Comparison of ENCODE assay signal across 8 cellular contexts in the genomic region with DNA sequence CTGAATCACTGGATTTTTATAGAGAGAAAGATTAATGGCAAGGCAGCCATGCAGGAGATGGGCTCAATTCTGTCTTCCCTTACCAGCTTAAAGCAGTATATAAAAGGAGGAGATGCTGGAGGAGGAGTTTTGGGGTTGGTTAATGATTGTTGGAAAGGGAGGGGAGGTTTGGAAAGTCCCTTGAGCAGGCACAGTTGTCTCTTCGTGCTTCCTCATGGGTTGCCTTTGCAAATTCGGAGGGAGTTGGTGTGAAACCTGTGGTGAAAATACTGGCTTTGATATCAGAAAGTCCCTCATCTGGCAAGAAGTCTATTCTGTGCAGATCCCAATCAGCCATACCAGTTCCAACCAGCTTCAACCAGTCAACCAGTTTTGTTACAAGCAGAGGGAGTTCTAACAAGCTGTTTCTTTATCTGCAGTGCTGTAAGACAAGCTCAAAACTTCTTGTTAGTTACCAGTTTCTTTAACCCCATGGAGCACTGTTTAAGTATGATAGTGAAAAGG.
DNase-seq lines count a peak whose midpoint lies in the region; ATAC-seq and TF ChIP-seq lines count a peak whose summit lies in the region.

No MANE protein-coding gene starts in this region.

- TF ChIP-seq POLR2A in heart left ventricle (IDR thresholded peaks at IDR 0.05): no peak

- H3K36me3 ChIP-seq in OCI-LY3 (replicated peaks; ENCODE audit: low read depth, low read length): peaks cover 29% of the 10 kb centered on the region
- peaks cover 0 to 32% (median 21%) of the 10 kb centered on the region in 9 donors for H3K36me3 ChIP-seq in heart left ventricle
- H3K36me3 ChIP-seq in Karpas-422 (ENCODE audit: insufficient read depth, low read length): peaks cover 15% of the 10 kb centered on the region; the same call in 1 of the 2 replicates

- H2AFZ ChIP-seq in OCI-LY3 (ENCODE audit: low read depth, low read length): no peak overlapping the region
- H2AFZ ChIP-seq in Karpas-422 (ENCODE audit: low read length): no peak overlapping the region

- peaks cover 29 to 51% (median 33%) of the 10 kb centered on the region in 3 donors for H3K36me3 Mint-ChIP-seq in immature natural killer cell

- peaks cover 1 to 2% (median 1%) of the 10 kb centered on the region in 3 donors for H3K27me3 Mint-ChIP-seq in immature natural killer cell (ENCODE audit: low read depth in 3 of 3)

- peaks cover 8% of the 10 kb centered on the region; the same call in 1 of the 2 replicates for H3K79me2 ChIP-seq in OCI-LY3 (ENCODE audit: low read length)
- peaks cover 45% of the 10 kb centered on the region for H3K79me2 ChIP-seq in Karpas-422 (ENCODE audit: low read length)

- H3K4me2 ChIP-seq in OCI-LY3 (ENCODE audit: low read length) (peak overlapping the region; percentile 60), Karpas-422 (ENCODE audit: low read depth, low read length, poor library complexity, severe bottlenecking) (no peak overlapping the region)

- peak overlapping the region; percentile 59 for H3K4me3 ChIP-seq in OCI-LY3 (ENCODE audit: low read length)
- H3K4me3 ChIP-seq in heart left ventricle: no peak overlapping the region
- H3K4me3 ChIP-seq in Karpas-422 (ENCODE audit: low read length): no peak overlapping the region

- peak overlapping the region; percentile 0 to 86 (median 51) for H3K27ac Mint-ChIP-seq in immature natural killer cell

- H3K27ac ChIP-seq in OCI-LY3 (ENCODE audit: low read length): peak overlapping the region; percentile 82
- no peak overlapping the region for H3K27ac ChIP-seq in heart left ventricle
- no peak overlapping the region for H3K27ac ChIP-seq in Karpas-422 (ENCODE audit: low read length)

- no peaks in the 10 kb centered on the region for H3K9me2 ChIP-seq in Karpas-422 (replicated peaks; ENCODE audit: insufficient read depth, low read length)

- peaks cover 3 to 12% (median 6%) of the 10 kb centered on the region in 6 donors for H3K9me3 Mint-ChIP-seq in immature natural killer cell

- H3K27me3 ChIP-seq in OCI-LY3 (ENCODE audit: low read depth, low read length): no peaks in the 10 kb centered on the region
- no peaks in the 10 kb centered on the region for H3K27me3 ChIP-seq in heart left ventricle
- no peaks in the 10 kb centered on the region for H3K27me3 ChIP-seq in Karpas-422 (ENCODE audit: low read length)

- peaks cover 48% of the 10 kb centered on the region for H3K4me1 ChIP-seq in OCI-LY3 (ENCODE audit: low read length)
- peaks cover 0 to 10% (median 0%) of the 10 kb centered on the region in 12 donors for H3K4me1 ChIP-seq in heart left ventricle
- H3K4me1 ChIP-seq in Karpas-422 (ENCODE audit: low read length): peaks cover 21% of the 10 kb centered on the region

- H3K4me3 Mint-ChIP-seq in immature natural killer cell: peak overlapping the region in 4 of 5 donors; percentile 8 to 56 (median 40)

- H3K9ac ChIP-seq in OCI-LY3 (ENCODE audit: low read length): peak overlapping the region; percentile 52
- H3K9ac ChIP-seq in Karpas-422 (ENCODE audit: low read length): no peak overlapping the region

- ATAC-seq in GM18498 (IDR thresholded peaks at IDR 0.05; ENCODE audit: unreplicated experiment) (peak; percentile 67), GM21723 (IDR thresholded peaks at IDR 0.05; ENCODE audit: unreplicated experiment) (peak; percentile 61), heart left ventricle (no peak)

- TF ChIP-seq CTCF in OCI-LY3 (IDR thresholded peaks at IDR 0.05; ENCODE audit: low read depth, low read length) (no peak), heart left ventricle (IDR thresholded peaks at IDR 0.05) (no peak)

- 69 to 74% (median 72%) methylated on average over 2 of the region's 2 CpGs for WGBS in heart left ventricle, 4 donors

- peak; percentile 51 to 66 (median 64) for DNase-seq in immature natural killer cell
- no peak for DNase-seq in heart left ventricle
- DNase-seq in NCI-H524 (lab: John Stamatoyannopoulos, UW): no peak
- DNase-seq in Karpas-422: no peak
- DNase-seq in NCI-H446 (lab: John Stamatoyannopoulos, UW): no peak

- intact Hi-C loops in heart left ventricle (cut with DNase I): no loop called here

- H3K9me3 ChIP-seq in OCI-LY3 (ENCODE audit: insufficient read depth, low read length): no peaks in the 10 kb centered on the region
- H3K9me3 ChIP-seq in heart left ventricle: peaks cover 0 to 30% (median 7%) of the 10 kb centered on the region in 12 donors
- no peaks in the 10 kb centered on the region for H3K9me3 ChIP-seq in Karpas-422 (ENCODE audit: low read length)

- no peaks in the 10 kb centered on the region for H4K20me1 ChIP-seq in OCI-LY3 (ENCODE audit: insufficient read depth, low read length)
- H4K20me1 ChIP-seq in Karpas-422 (ENCODE audit: insufficient read depth, low read depth, low read length): no peaks in the 10 kb centered on the region

- H3K4me1 Mint-ChIP-seq in immature natural killer cell: peaks cover 44 to 54% of the 10 kb centered on the region in 2 donors

Comparison
In these comparisons a context has a peak if more than half of its experiments do, and no peak if none do; other contexts are left out.
1. ATAC-seq: peak in GM18498 (single experiment) and GM21723 (single experiment); none in heart left ventricle (0 of 4).
2. DNase-seq: peak in immature natural killer cell (3 of 3); none in heart left ventricle (0 of 5), NCI-H524 (0 of 2), Karpas-422 (single experiment) and NCI-H446 (0 of 2).